ENCODE assay signal across 7 cellular contexts in the genomic region with DNA sequence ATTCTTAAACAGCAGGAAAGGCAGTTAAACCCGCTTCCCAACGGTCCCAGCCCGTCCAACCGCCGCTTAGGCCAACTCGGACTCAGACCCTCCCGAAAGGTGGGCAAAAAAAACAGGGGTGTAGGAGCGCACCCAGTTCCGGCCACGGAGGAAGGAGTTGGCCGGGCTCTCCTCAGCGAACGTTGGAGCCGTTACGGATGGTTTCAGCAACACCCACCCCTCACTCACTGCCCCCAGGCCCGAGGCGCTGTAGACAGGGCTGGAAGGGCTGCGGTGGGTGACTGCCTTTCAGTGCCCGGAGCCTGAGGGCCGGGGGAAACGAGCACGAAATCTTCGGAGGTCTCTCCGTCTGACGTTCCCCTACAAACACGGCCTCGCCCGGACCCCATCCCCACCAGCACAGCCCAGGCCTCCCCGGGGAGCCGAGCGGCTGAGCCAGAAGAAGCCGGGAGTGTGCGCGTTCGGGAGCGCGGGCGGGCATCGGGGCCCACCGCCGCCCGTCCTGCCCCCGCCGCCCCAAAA. TPM values are rescaled to one million over a fixed set of nuclear protein-coding genes. Genes with fewer than 3 reads are reported as not detected.
DNase-seq lines count a peak whose midpoint lies in the region; ATAC-seq and TF ChIP-seq lines count a peak whose summit lies in the region.

No MANE protein-coding gene starts in this region.

- peak in 1 of 2 donors; percentile 8 for TF ChIP-seq POLR2A in adrenal gland (IDR thresholded peaks at IDR 0.05)
- no peak for TF ChIP-seq POLR2A in gastrocnemius medialis (IDR thresholded peaks at IDR 0.05)

- H3K4me3 ChIP-seq in adrenal gland, result peak overlapping the region; percentile 15 to 90 (median 67)
- peak overlapping the region; percentile 98 for H3K4me3 ChIP-seq in iPS-11a (ENCODE audit: low read depth, low read length)
- H3K4me3 ChIP-seq in gastrocnemius medialis, result peak overlapping the region; percentile 81 to 99 (median 92)

- H3K27me3 ChIP-seq in adrenal gland (no peaks in the 10 kb centered on the region), gastrocnemius medialis (no peaks in the 10 kb centered on the region)

- H3K27ac ChIP-seq in adrenal gland, result peak overlapping the region; percentile 6 to 89 (median 78)
- peak overlapping the region; percentile 80 to 93 (median 84) for H3K27ac ChIP-seq in gastrocnemius medialis

- H3K9me3 ChIP-seq in adrenal gland (replicated peaks in 1 of 3), result no peaks in the 10 kb centered on the region
- H3K9me3 ChIP-seq in gastrocnemius medialis, result no peaks in the 10 kb centered on the region

- peaks cover 26 to 43% of the 10 kb centered on the region in 2 donors for H3K4me1 ChIP-seq in adrenal gland (replicated peaks in 1 of 2)
- peaks cover 19 to 27% of the 10 kb centered on the region in 2 donors for H3K4me1 ChIP-seq in gastrocnemius medialis

- H3K36me3 ChIP-seq in adrenal gland (replicated peaks in 1 of 2) (no peaks in the 10 kb centered on the region), gastrocnemius medialis (no peaks in the 10 kb centered on the region)

- WGBS in adrenal gland, 4 donors, result 0 to 1% (median 0%) methylated on average over 22 to 44 of the region's 44 CpGs

- DNase-seq in GM13977 (ENCODE audit: low spot score), result peak; percentile 41
- peak; percentile 67 for DNase-seq in NCI-H69 (lab: John Stamatoyannopoulos, UW)
- peak in 3 of 7 donors; percentile 11 to 30 (median 26) for DNase-seq in adrenal gland
- DNase-seq in gastrocnemius medialis, result no peak

- TF ChIP-seq CTCF in GM13977 (IDR thresholded peaks at IDR 0.05; ENCODE audit: extremely low read depth, insufficient read depth, missing control alignments), result no peak
- TF ChIP-seq CTCF in adrenal gland (IDR thresholded peaks at IDR 0.05), result no peak
- no peak for TF ChIP-seq CTCF in gastrocnemius medialis (IDR thresholded peaks at IDR 0.05 in 4 of 5, conservative IDR thresholded peaks at IDR 0.05 in 1 of 5)

- intact Hi-C loops in adrenal gland (cut with DNase I) (no loop called here), gastrocnemius medialis (cut with DNase I; ENCODE audit: low total_unique reads) (no loop called here)

- in situ Hi-C loops in GM13977 (cut with MboI; ENCODE audit: low pct_unique_long_range_greater_than_20kb, low sequenced_read_pairs, unreplicated experiment) (no loop called here), gastrocnemius medialis (cut with MboI; ENCODE audit: low sequenced_read_pairs in 4 of 4) (no loop called here)

- ATAC-seq in gastrocnemius medialis (no peak), HG03039 (IDR thresholded peaks at IDR 0.05; ENCODE audit: unreplicated experiment) (no peak), HG03469 (IDR thresholded peaks at IDR 0.05; ENCODE audit: unreplicated experiment) (no peak)

RNA-seq across cellular contexts. Expression of a gene that starts 1.3 kb away (rescaled TPM):
- 10 to 100 TPM; 26.8 to 63.5 (median 44.6) TPM for total RNA-seq in adrenal gland
- polyA plus RNA-seq in adrenal gland, result 10 to 100 TPM; 11.7 to 18.2 (median 12.6) TPM
- 10 to 100 TPM; 10.7 to 17.1 (median 13.7) TPM for total RNA-seq in gastrocnemius medialis

RNA-seq across cellular contexts. Expression of a gene that starts 3.8 kb away (rescaled TPM):
- total RNA-seq in adrenal gland, result 1 to 10 TPM in 4 of 8 donors, under 1 TPM in 1, not detected in 3; 0.69 to 3.5 (median 1.3) TPM
- 1 to 10 TPM; 3.0 to 8.5 (median 5.8) TPM for polyA plus RNA-seq in adrenal gland
- 1 to 10 TPM in 1 of 4 donors, not detected in 3; 4.3 TPM for total RNA-seq in gastrocnemius medialis

Comparison
In these comparisons a context has a peak if more than half of its experiments do, and no peak if none do; other contexts are left out.
1. DNase-seq: peak in GM13977 (single experiment) and NCI-H69 (single experiment); none in gastrocnemius medialis (0 of 2).
2. Peak in every context shown above with its lines, with median percentiles within 50 percentile points of each other: H3K4me3 ChIP-seq.